Comparison of ENCODE assay signal across 11 cellular contexts in the genomic region with DNA sequence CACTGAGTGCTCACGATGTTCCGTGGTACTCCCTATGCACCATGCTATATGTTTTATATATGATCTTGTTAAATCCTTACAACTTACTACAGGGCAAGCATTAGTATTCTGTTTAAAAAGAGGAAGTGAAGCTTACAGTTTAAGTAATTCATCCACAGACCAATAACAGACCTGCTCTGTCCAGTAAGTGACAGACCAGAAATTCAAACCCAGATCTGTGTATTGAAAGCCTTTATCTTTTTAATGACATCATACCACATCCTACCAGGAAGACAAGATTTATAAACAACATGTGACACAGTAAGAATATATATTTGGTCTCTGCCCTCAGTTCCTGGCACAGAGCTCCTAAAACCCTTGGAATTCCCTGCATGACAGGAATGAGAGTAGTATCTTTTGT.
A peak's percentile ranks its signal among the peaks of the same experiment; 100 is the strongest.
DNase-seq lines count a peak whose midpoint lies in the region; ATAC-seq and TF ChIP-seq lines count a peak whose summit lies in the region.
"Had no signal": no experiment of that assay in that cellular context is flagged by ENCODE, and none has a peak within 500 bp of the region (broad histone marks: within the 10 kb centered on the region; RNA-seq: fewer than 3 reads in every experiment).

No MANE protein-coding gene starts in this region.

- no peak overlapping the region for H3K4me3 ChIP-seq in GM12865 (ENCODE audit: low read depth, low read length)

- no peak for TF ChIP-seq CTCF in GM12865 (IDR thresholded peaks at IDR 0.05; ENCODE audit: insufficient read depth, low read depth, low read length, missing control alignments)

- peak; percentile 92 for ATAC-seq in GM19452 (IDR thresholded peaks at IDR 0.05; ENCODE audit: unreplicated experiment)
- ATAC-seq in HG02970 (IDR thresholded peaks at IDR 0.05; ENCODE audit: low FRiP score, unreplicated experiment): peak; percentile 77
- ATAC-seq: activated T-cell treated with anti-CD3 and anti-CD28 coated beads, Interleukin-2, amount 50 U/mL, for 4 hours had no signal

- peak; percentile 5 for DNase-seq in GM12865 (ENCODE audit: low read depth)
- DNase-seq in NCI-H2029 treated with DMSO at 0.1 percent for 48 hours (lab: John Stamatoyannopoulos, UW): peak; percentile 57
- no peak for DNase-seq in NCI-H82 (lab: John Stamatoyannopoulos, UW)
- no peak for DNase-seq in activated CD4-positive, alpha-beta T cell treated with anti-CD3 and anti-CD28 coated beads, Interleukin-2, amount 50 U/mL, for 48 hours
- DNase-seq in activated CD4-positive, CD25-positive, alpha-beta regulatory T cell (lab: John Stamatoyannopoulos, UW): no peak
- DNase-seq in NCI-H1105 (lab: John Stamatoyannopoulos, UW): no peak
- DNase-seq: activated T-cell treated with anti-CD3 and anti-CD28 coated beads, Interleukin-2, amount 50 U/mL, for 4 hours; NCI-H446; T-helper 1 cell had no signal

Comparison
In these comparisons a context has a peak if more than half of its experiments do, and no peak if none do; other contexts are left out.
1. DNase-seq: peak in GM12865 (single experiment) and NCI-H2029 treated with DMSO at 0.1 percent for 48 hours (single experiment); none in NCI-H82 (single experiment), activated CD4-positive, alpha-beta T cell treated with anti-CD3 and anti-CD28 coated beads, Interleukin-2, amount 50 U/mL, for 48 hours (0 of 2), activated CD4-positive, CD25-positive, alpha-beta regulatory T cell (0 of 4) and NCI-H1105 (single experiment).